ENCODE assay signal across 23 cellular contexts in genomic region chr3:169992781-169993180, GRCh38. TPM values are rescaled to one million over a fixed set of nuclear protein-coding genes. Genes with fewer than 3 reads are reported as not detected.
DNase-seq lines count a peak whose midpoint lies in the region; ATAC-seq and TF ChIP-seq lines count a peak whose summit lies in the region.
"Had no signal": no experiment of that assay in that cellular context is flagged by ENCODE, and none has a peak within 500 bp of the region (broad histone marks: within the 10 kb centered on the region; RNA-seq: fewer than 3 reads in every experiment).

No MANE protein-coding gene starts in this region.

- no peak overlapping the region for H3K9ac ChIP-seq in IMR-90 (ENCODE audit: low read depth, low read length)

- intact Hi-C loops in IMR-90 (cut with micrococcal nuclease): loop anchor here (5.0 kb wide), 2 partner anchors 105 to 200 kb away; no protein-coding TSS in a partner anchor
- intact Hi-C loops in activated T-helper 2 cell treated with anti-CD3 and anti-CD28 coated beads, Interferon-gamma antibody, Interleukin-2, Interleukin-4, amounts not matched to agents 10 μg/mL and 5 μg/mL and 100 μg/mL, durations not matched to agents 14 hours and 24 hours and 36 hours (cut with micrococcal nuclease): no loop called here
- intact Hi-C loops in esophagus muscularis mucosa (cut with DNase I): no loop called here

- TF ChIP-seq RAD21 in IMR-90 (IDR thresholded peaks at IDR 0.05; ENCODE audit: low read length): no peak

- WGBS in IMR-90 (ENCODE audit: extremely low coverage in 2 of 2, insufficient read length in 1 of 2), 2 experiments: 86% methylated on average over 1 of the region's 5 CpGs; no CpG with 5 or more reads in 1 of the 2 experiments
- 70% methylated on average over 5 of the region's 5 CpGs for WGBS in esophagus muscularis mucosa

- H3K56ac ChIP-seq in IMR-90 (ENCODE audit: extremely low read depth, insufficient read depth, low read length): no peak overlapping the region

- H3K27me3 Mint-ChIP-seq in activated naive CD8-positive, alpha-beta T cell: no peaks in the 10 kb centered on the region
- no peaks in the 10 kb centered on the region for H3K27me3 Mint-ChIP-seq in activated naive CD8-positive, alpha-beta T cell treated with anti-CD3 and anti-CD28 coated beads for 36 hours
- no peaks in the 10 kb centered on the region for H3K27me3 Mint-ChIP-seq in activated T-helper 2 cell treated with anti-CD3 and anti-CD28 coated beads, Interferon-gamma antibody, Interleukin-2, Interleukin-4, amounts not matched to agents 10 μg/mL and 5 μg/mL and 100 μg/mL, durations not matched to agents 14 hours and 24 hours and 36 hours (ENCODE audit: low read depth)
- H3K27me3 Mint-ChIP-seq in stimulated activated naive CD8-positive, alpha-beta T cell treated with anti-CD3 and anti-CD28 coated beads, Interleukin-15, amount 100 ng/mL, for 72 hours: no peaks in the 10 kb centered on the region
- H3K27me3 Mint-ChIP-seq: brain; CD4-positive, alpha-beta T cell had no signal

- H3K4me1 ChIP-seq in IMR-90 (ENCODE audit: control insufficient read depth, insufficient read depth, low read length) (peaks cover 7% of the 10 kb centered on the region), esophagus muscularis mucosa (peaks cover 0 to 10% (median 0%) of the 10 kb centered on the region in 4 donors), foreskin keratinocyte (no peaks in the 10 kb centered on the region)
- H3K4me1 ChIP-seq: testis had no signal

- H2BK5ac ChIP-seq in IMR-90 (ENCODE audit: low read depth, low read length, poor library complexity, severe bottlenecking): peak overlapping the region; percentile 21

- H3K36me3 Mint-ChIP-seq in activated naive CD8-positive, alpha-beta T cell: peaks cover 4% of the 10 kb centered on the region
- H3K36me3 Mint-ChIP-seq in activated naive CD8-positive, alpha-beta T cell treated with anti-CD3 and anti-CD28 coated beads for 36 hours: peaks cover 16% of the 10 kb centered on the region
- peaks cover 34% of the 10 kb centered on the region for H3K36me3 Mint-ChIP-seq in activated T-helper 2 cell treated with anti-CD3 and anti-CD28 coated beads, Interferon-gamma antibody, Interleukin-2, Interleukin-4, amounts not matched to agents 10 μg/mL and 5 μg/mL and 100 μg/mL, durations not matched to agents 14 hours and 24 hours and 36 hours (ENCODE audit: low read depth)

- H2BK120ac ChIP-seq in IMR-90 (ENCODE audit: low read depth, low read length): no peak overlapping the region

- POLR2A ChIA-PET in IMR-90 (lab: Charles Lee; ENCODE audit: unreplicated experiment): no interaction called here

- H3K4me1 Mint-ChIP-seq in activated naive CD8-positive, alpha-beta T cell (ENCODE audit: low read depth): no peaks in the 10 kb centered on the region
- H3K4me1 Mint-ChIP-seq in activated naive CD8-positive, alpha-beta T cell treated with anti-CD3 and anti-CD28 coated beads for 36 hours: peaks cover 4% of the 10 kb centered on the region
- no peaks in the 10 kb centered on the region for H3K4me1 Mint-ChIP-seq in activated T-helper 2 cell treated with anti-CD3 and anti-CD28 coated beads, Interferon-gamma antibody, Interleukin-2, Interleukin-4, amounts not matched to agents 10 μg/mL and 5 μg/mL and 100 μg/mL, durations not matched to agents 14 hours and 24 hours and 36 hours (ENCODE audit: low read depth)
- no peaks in the 10 kb centered on the region for H3K4me1 Mint-ChIP-seq in stimulated activated naive CD8-positive, alpha-beta T cell treated with anti-CD3 and anti-CD28 coated beads, Interleukin-15, amount 100 ng/mL, for 72 hours
- H3K4me1 Mint-ChIP-seq: brain had no signal

- no peak overlapping the region for H3K4ac ChIP-seq in IMR-90 (ENCODE audit: low read depth, low read length)

- H3K27me3 ChIP-seq in IMR-90 (ENCODE audit: control insufficient read depth, insufficient read depth, low read length): no peaks in the 10 kb centered on the region
- no peaks in the 10 kb centered on the region for H3K27me3 ChIP-seq in esophagus muscularis mucosa
- no peaks in the 10 kb centered on the region for H3K27me3 ChIP-seq in foreskin keratinocyte
- H3K27me3 ChIP-seq: hepatocyte, testis had no signal

- no peak overlapping the region for H2AK9ac ChIP-seq in IMR-90 (replicated peaks; ENCODE audit: low read depth, low read length, poor library complexity)

- H3K4me2 ChIP-seq in IMR-90 (ENCODE audit: low read depth, low read length): no peak overlapping the region
- H3K4me2 ChIP-seq: hepatocyte, smooth muscle cell had no signal

- no peaks in the 10 kb centered on the region for H3K9me3 Mint-ChIP-seq in activated naive CD8-positive, alpha-beta T cell (ENCODE audit: low read depth)
- H3K9me3 Mint-ChIP-seq in activated naive CD8-positive, alpha-beta T cell treated with anti-CD3 and anti-CD28 coated beads for 36 hours: no peaks in the 10 kb centered on the region
- H3K9me3 Mint-ChIP-seq in activated T-helper 2 cell treated with anti-CD3 and anti-CD28 coated beads, Interferon-gamma antibody, Interleukin-2, Interleukin-4, amounts not matched to agents 10 μg/mL and 5 μg/mL and 100 μg/mL, durations not matched to agents 14 hours and 24 hours and 36 hours: no peaks in the 10 kb centered on the region
- H3K9me3 Mint-ChIP-seq in stimulated activated naive CD8-positive, alpha-beta T cell treated with anti-CD3 and anti-CD28 coated beads, Interleukin-15, amount 100 ng/mL, for 72 hours: no peaks in the 10 kb centered on the region
- H3K9me3 Mint-ChIP-seq: brain; CD4-positive, alpha-beta T cell; immature natural killer cell had no signal

- H4K91ac ChIP-seq in IMR-90 (ENCODE audit: insufficient read depth, low read depth, low read length): no peak overlapping the region; the same call in 1 of the 2 replicates

- no peak for DNase-seq in activated naive CD8-positive, alpha-beta T cell treated with anti-CD3 and anti-CD28 coated beads for 36 hours
- DNase-seq in IMR-90: no peak
- DNase-seq in activated T-helper 2 cell treated with anti-CD3 and anti-CD28 coated beads, Interferon-gamma antibody, Interleukin-2, Interleukin-4, amounts not matched to agents 10 μg/mL and 5 μg/mL and 100 μg/mL, durations not matched to agents 14 hours and 24 hours and 36 hours (ENCODE audit: low spot score): no peak
- no peak for DNase-seq in stimulated activated naive CD8-positive, alpha-beta T cell treated with anti-CD3 and anti-CD28 coated beads, Interleukin-15, amount 100 ng/mL, for 72 hours
- no peak for DNase-seq in esophagus muscularis mucosa (ENCODE audit: extremely low spot score)
- no peak for DNase-seq in foreskin keratinocyte
- DNase-seq: activated CD4-positive, CD25-positive, alpha-beta regulatory T cell treated with anti-CD3 and anti-CD28 coated beads, Interleukin-2, amount 50 U/mL, for 72 hours; CD4-positive, alpha-beta T cell; effector CD8-positive, alpha-beta T cell; foreskin melanocyte; immature natural killer cell; NCI-H2081; NCI-H345; PC-3; retina; SHP77; stimulated activated CD4-positive, alpha-beta T cell treated with anti-CD3 and anti-CD28 coated beads, Interleukin-2, amount 100 ng/mL, for 24 hours; testis had no signal

- in situ Hi-C loops in IMR-90 (cut with MboI; ENCODE audit: low sequenced_read_pairs): no loop called here

- dilution Hi-C loops in IMR-90 (cut with HindIII; ENCODE audit: low sequenced_read_pairs, unreplicated experiment): no loop called here

- CTCF ChIA-PET in IMR-90 (lab: Yijun Ruan, JAX): no interaction called here

- no peak overlapping the region; the same call in 1 of the 2 replicates for H2AK5ac ChIP-seq in IMR-90 (ENCODE audit: low read depth, low read length)

- no peak overlapping the region; the same call in 1 of the 2 replicates for H4K5ac ChIP-seq in IMR-90 (ENCODE audit: low read depth, low read length)

- no peak for TF ChIP-seq EP300 in esophagus muscularis mucosa (IDR thresholded peaks at IDR 0.05)

- TSS peak; percentile 81 for BruUV-seq in IMR-90 (replicated peaks; lab: Mats Ljungman, UMichigan)

- TF ChIP-seq POLR2A in IMR-90 (IDR thresholded peaks at IDR 0.05; ENCODE audit: low read depth, low read length) (no peak), esophagus muscularis mucosa (IDR thresholded peaks at IDR 0.05; ENCODE audit: low read depth) (no peak)

- TF ChIP-seq CTCF in IMR-90 (conservative IDR thresholded peaks at IDR 0.05; ENCODE audit: low read depth, low read length) (no peak), esophagus muscularis mucosa (IDR thresholded peaks at IDR 0.05) (no peak), foreskin keratinocyte (conservative IDR thresholded peaks at IDR 0.05) (no peak)

- ATAC-seq in IMR-90 (ENCODE audit: low read depth) (no peak), foreskin keratinocyte (no peak)
- ATAC-seq in stimulated activated naive CD8-positive, alpha-beta T cell treated with anti-CD3 and anti-CD28 coated beads, Interleukin-15, amount 100 ng/mL, for 72 hours: no peak
- ATAC-seq: left lobe of liver, PC-3 had no signal

- no peak overlapping the region for H3K4me3 Mint-ChIP-seq in activated naive CD8-positive, alpha-beta T cell
- no peak overlapping the region for H3K4me3 Mint-ChIP-seq in activated naive CD8-positive, alpha-beta T cell treated with anti-CD3 and anti-CD28 coated beads for 36 hours
- no peak overlapping the region for H3K4me3 Mint-ChIP-seq in activated T-helper 2 cell treated with anti-CD3 and anti-CD28 coated beads, Interferon-gamma antibody, Interleukin-2, Interleukin-4, amounts not matched to agents 10 μg/mL and 5 μg/mL and 100 μg/mL, durations not matched to agents 14 hours and 24 hours and 36 hours (ENCODE audit: low read depth)
- H3K4me3 Mint-ChIP-seq in stimulated activated naive CD8-positive, alpha-beta T cell treated with anti-CD3 and anti-CD28 coated beads, Interleukin-15, amount 100 ng/mL, for 72 hours: no peak overlapping the region
- H3K4me3 Mint-ChIP-seq: brain; CD4-positive, alpha-beta T cell; immature natural killer cell had no signal

- H3K9me1 ChIP-seq in IMR-90 (ENCODE audit: insufficient read depth, low read length): 0 out of 2 replicates have a peak, but pooled peaks cover 3% of the 10 kb centered on the region

- H2BK15ac ChIP-seq in IMR-90 (ENCODE audit: low read depth, low read length): no peak overlapping the region

- H2BK20ac ChIP-seq in IMR-90 (ENCODE audit: low read depth, low read length): no peak overlapping the region

- no peak overlapping the region for H2AFZ ChIP-seq in IMR-90 (replicated peaks; ENCODE audit: low read length, poor library complexity)
- H2AFZ ChIP-seq: hepatocyte had no signal

- no peaks in the 10 kb centered on the region for H4K20me1 ChIP-seq in IMR-90 (ENCODE audit: insufficient read depth, low read length)

- no peaks in the 10 kb centered on the region for H3K9me3 ChIP-seq in IMR-90 (ENCODE audit: control insufficient read depth, insufficient read depth, low read length)
- no peaks in the 10 kb centered on the region for H3K9me3 ChIP-seq in esophagus muscularis mucosa
- H3K9me3 ChIP-seq: testis had no signal

- peak overlapping the region; percentile 39; the same call in 1 of the 2 replicates for H3K18ac ChIP-seq in IMR-90 (ENCODE audit: low read depth, low read length)

- H3K4me3 ChIP-seq in IMR-90 (ENCODE audit: insufficient read depth, low read depth, low read length): no peak overlapping the region
- no peak overlapping the region for H3K4me3 ChIP-seq in esophagus muscularis mucosa
- H3K4me3 ChIP-seq: hepatocyte, smooth muscle cell, testis had no signal

- peak overlapping the region in 1 of 2 experiments; percentile 89; a peak in 2 of 4 replicates for H4K8ac ChIP-seq in IMR-90 (ENCODE audit: low read depth in 2 of 2, low read length in 2 of 2)

- H3K36me3 ChIP-seq in IMR-90 (ENCODE audit: control insufficient read depth, insufficient read depth, low read length) (peaks cover 26% of the 10 kb centered on the region), esophagus muscularis mucosa (peaks cover 13 to 77% (median 47%) of the 10 kb centered on the region in 4 donors)

- H3K23ac ChIP-seq in IMR-90 (ENCODE audit: low read depth, low read length): no peak overlapping the region

- peak overlapping the region; percentile 11 for H3K27ac Mint-ChIP-seq in activated naive CD8-positive, alpha-beta T cell
- no peak overlapping the region for H3K27ac Mint-ChIP-seq in activated naive CD8-positive, alpha-beta T cell treated with anti-CD3 and anti-CD28 coated beads for 36 hours
- peak overlapping the region; percentile 40 for H3K27ac Mint-ChIP-seq in activated T-helper 2 cell treated with anti-CD3 and anti-CD28 coated beads, Interferon-gamma antibody, Interleukin-2, Interleukin-4, amounts not matched to agents 10 μg/mL and 5 μg/mL and 100 μg/mL, durations not matched to agents 14 hours and 24 hours and 36 hours
- peak overlapping the region; percentile 61 to 72 for H3K27ac Mint-ChIP-seq in stimulated activated naive CD8-positive, alpha-beta T cell treated with anti-CD3 and anti-CD28 coated beads, Interleukin-15, amount 100 ng/mL, for 72 hours
- H3K27ac Mint-ChIP-seq: CD4-positive, alpha-beta T cell had no signal

- peak overlapping the region; percentile 44; the same call in 1 of the 2 replicates for H3K27ac ChIP-seq in IMR-90 (ENCODE audit: insufficient read depth, low read length)
- no peak overlapping the region for H3K27ac ChIP-seq in esophagus muscularis mucosa (replicated peaks in 1 of 4)
- H3K27ac ChIP-seq in foreskin keratinocyte: no peak overlapping the region
- H3K27ac ChIP-seq: hepatocyte, testis had no signal

- peaks cover 7 to 8% of the 10 kb centered on the region in 2 experiments; a peak in 3 of 4 replicates for H3K79me1 ChIP-seq in IMR-90 (ENCODE audit: low read depth in 1 of 2, low read length in 2 of 2)

- H3K14ac ChIP-seq in IMR-90 (replicated peaks; ENCODE audit: low read depth, low read length): no peak overlapping the region

RNA-seq across cellular contexts. Expression of gene SEC62, which starts 26.2 kb away (rescaled TPM):
- 10 to 100 TPM; 63.3 to 64.2 TPM for total RNA-seq in activated naive CD8-positive, alpha-beta T cell treated with anti-CD3 and anti-CD28 coated beads for 36 hours
- total RNA-seq in IMR-90 (2012; rRNA removed) (33.2 and 52.2 TPM in 2 replicates), esophagus muscularis mucosa (10 to 100 TPM; 65.6 to 71.8 (median 69.3) TPM), foreskin keratinocyte (38.2 and 50.0 TPM in 2 replicates)
- polyA plus RNA-seq in IMR-90 (2012; rRNA removed) (33.3 and 36.6 TPM in 2 replicates), foreskin keratinocyte (48.9 and 50.4 TPM in 2 replicates)
- polyA plus RNA-seq in IMR-90 (2012; cell fraction: cytosol; rRNA removed): 3.3 and 6.6 TPM in 2 replicates
- polyA plus RNA-seq in IMR-90 (2012; cell fraction: nucleus; rRNA removed; ENCODE audit: low replicate concordance): 2.0 and 30.9 TPM in 2 replicates
- 74.2 and 78.4 TPM in 2 replicates for total RNA-seq in activated T-helper 2 cell treated with anti-CD3 and anti-CD28 coated beads, Interferon-gamma antibody, Interleukin-2, Interleukin-4, amounts not matched to agents 10 μg/mL and 5 μg/mL and 100 μg/mL, durations not matched to agents 14 hours and 24 hours and 36 hours

RNA-seq across cellular contexts. Expression of gene GPR160, which starts 45.0 kb away (rescaled TPM):
- 1 to 10 TPM; 8.2 to 9.6 TPM for total RNA-seq in activated naive CD8-positive, alpha-beta T cell treated with anti-CD3 and anti-CD28 coated beads for 36 hours
- total RNA-seq in IMR-90 (2012; rRNA removed) (0.18 and 0.28 TPM in 2 replicates), esophagus muscularis mucosa (1 to 10 TPM; 1.2 to 2.9 (median 2.2) TPM), foreskin keratinocyte (0.10 and 0.42 TPM in 2 replicates)
- polyA plus RNA-seq in IMR-90 (2012; rRNA removed) (0.09 TPM in 2 replicates), foreskin keratinocyte (0.17 and 0.31 TPM in 2 replicates)
- 0.02 and 0.05 TPM in 2 replicates for polyA plus RNA-seq in IMR-90 (2012; cell fraction: cytosol; rRNA removed)
- polyA plus RNA-seq in IMR-90 (2012; cell fraction: nucleus; rRNA removed; ENCODE audit: low replicate concordance): 0.03 TPM in 1 of 2 replicates, not detected in the other
- 7.7 and 9.6 TPM in 2 replicates for total RNA-seq in activated T-helper 2 cell treated with anti-CD3 and anti-CD28 coated beads, Interferon-gamma antibody, Interleukin-2, Interleukin-4, amounts not matched to agents 10 μg/mL and 5 μg/mL and 100 μg/mL, durations not matched to agents 14 hours and 24 hours and 36 hours
